Comparison of ENCODE assay signal across 1 cellular context in the genomic region with DNA sequence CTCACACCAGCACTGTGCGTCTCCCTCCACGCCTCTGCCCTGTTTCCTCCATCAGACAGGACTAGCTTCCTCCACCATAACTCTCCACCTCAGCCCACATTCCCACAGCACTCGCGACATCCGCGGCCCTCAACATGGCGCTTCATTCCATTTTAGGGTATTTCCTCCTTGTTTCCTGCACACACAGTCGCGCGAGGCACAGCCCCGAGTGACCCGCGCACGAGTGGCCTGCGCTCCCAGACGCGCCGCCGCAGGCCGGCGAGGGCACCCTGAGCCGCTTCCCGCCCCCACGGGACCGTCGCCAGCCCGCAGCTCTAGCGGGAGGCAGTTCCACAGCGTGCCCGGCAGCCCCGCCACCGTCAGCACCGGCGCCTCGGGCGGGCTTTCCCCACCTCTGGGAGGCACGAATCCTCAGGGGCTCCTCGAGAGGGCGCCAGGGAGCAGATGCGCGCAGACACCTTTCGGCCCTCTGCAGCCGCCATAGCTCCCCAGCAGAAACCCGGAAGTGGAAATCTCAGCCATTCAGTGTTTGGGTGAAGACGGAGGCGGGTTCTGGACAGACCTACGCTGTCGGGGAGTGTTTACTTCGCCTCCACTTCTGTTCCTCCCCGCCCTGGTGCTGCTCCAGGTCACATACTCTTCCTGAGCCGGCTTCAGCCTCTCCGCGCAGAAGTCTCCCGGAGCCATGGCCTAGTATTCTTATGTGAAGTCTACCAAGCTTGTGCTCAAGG.
TF ChIP-seq lines count a peak whose summit lies in the region.

No MANE protein-coding gene starts in this region.

TF ChIP-seq in HepG2, 621 proteins besides CTCF, POLR2A, EP300 and RAD21 (continued from another document and continues in another):
- TF ChIP-seq, protein P1, sequence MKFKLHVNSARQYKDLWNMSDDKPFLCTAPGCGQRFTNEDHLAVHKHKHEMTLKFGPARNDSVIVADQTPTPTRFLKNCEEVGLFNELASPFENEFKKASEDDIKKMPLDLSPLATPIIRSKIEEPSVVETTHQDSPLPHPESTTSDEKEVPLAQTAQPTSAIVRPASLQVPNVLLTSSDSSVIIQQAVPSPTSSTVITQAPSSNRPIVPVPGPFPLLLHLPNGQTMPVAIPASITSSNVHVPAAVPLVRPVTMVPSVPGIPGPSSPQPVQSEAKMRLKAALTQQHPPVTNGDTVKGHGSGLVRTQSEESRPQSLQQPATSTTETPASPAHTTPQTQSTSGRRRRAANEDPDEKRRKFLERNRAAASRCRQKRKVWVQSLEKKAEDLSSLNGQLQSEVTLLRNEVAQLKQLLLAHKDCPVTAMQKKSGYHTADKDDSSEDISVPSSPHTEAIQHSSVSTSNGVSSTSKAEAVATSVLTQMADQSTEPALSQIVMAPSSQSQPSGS (CRISPR knock-in tag; IDR thresholded peaks at IDR 0.05), result peak; percentile 70; the same call in 1 of the 2 replicates
- TF ChIP-seq, protein P2, sequence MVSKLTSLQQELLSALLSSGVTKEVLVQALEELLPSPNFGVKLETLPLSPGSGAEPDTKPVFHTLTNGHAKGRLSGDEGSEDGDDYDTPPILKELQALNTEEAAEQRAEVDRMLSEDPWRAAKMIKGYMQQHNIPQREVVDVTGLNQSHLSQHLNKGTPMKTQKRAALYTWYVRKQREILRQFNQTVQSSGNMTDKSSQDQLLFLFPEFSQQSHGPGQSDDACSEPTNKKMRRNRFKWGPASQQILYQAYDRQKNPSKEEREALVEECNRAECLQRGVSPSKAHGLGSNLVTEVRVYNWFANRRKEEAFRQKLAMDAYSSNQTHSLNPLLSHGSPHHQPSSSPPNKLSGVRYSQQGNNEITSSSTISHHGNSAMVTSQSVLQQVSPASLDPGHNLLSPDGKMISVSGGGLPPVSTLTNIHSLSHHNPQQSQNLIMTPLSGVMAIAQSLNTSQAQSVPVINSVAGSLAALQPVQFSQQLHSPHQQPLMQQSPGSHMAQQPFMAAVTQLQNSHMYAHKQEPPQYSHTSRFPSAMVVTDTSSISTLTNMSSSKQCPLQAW (CRISPR knock-in tag; IDR thresholded peaks at IDR 0.05), result peak; percentile 63
- TF ChIP-seq ZSCAN25 (CRISPR knock-in tag; IDR thresholded peaks at IDR 0.05) (peak; percentile 91), CCDC6 (CRISPR knock-in tag; IDR thresholded peaks at IDR 0.05) (peak; percentile 50; the same call in 1 of the 2 replicates), KLF6 (CRISPR knock-in tag; IDR thresholded peaks at IDR 0.05) (peak; percentile 91), ZNF251 (CRISPR knock-in tag; IDR thresholded peaks at IDR 0.05) (0 out of 2 replicates have a peak, but pooled peaks have one; percentile 69), ZSCAN31 (CRISPR knock-in tag; IDR thresholded peaks at IDR 0.05; ENCODE audit: low read depth) (peak; percentile 93), ZNF224 (CRISPR knock-in tag; IDR thresholded peaks at IDR 0.05) (peak; percentile 86), MAZ (IDR thresholded peaks at IDR 0.05; ENCODE audit: borderline replicate concordance, low read depth, low read length) (0 out of 2 replicates have a peak, but pooled peaks have one; percentile 25), MAZ (CRISPR knock-in tag; IDR thresholded peaks at IDR 0.05; ENCODE audit: low read depth) (peak; percentile 88), PHF8 (CRISPR knock-in tag; IDR thresholded peaks at IDR 0.05) (peak; percentile 93), SIN3B (IDR thresholded peaks at IDR 0.05; ENCODE audit: low read length) (peak; percentile 60; the same call in 1 of the 2 replicates), RFXANK (CRISPR knock-in tag; IDR thresholded peaks at IDR 0.05) (0 out of 2 replicates have a peak, but pooled peaks have one; percentile 62), ZNF792 (CRISPR knock-in tag; IDR thresholded peaks at IDR 0.05) (peak; percentile 90), ZNF350 (CRISPR knock-in tag; IDR thresholded peaks at IDR 0.05; ENCODE audit: borderline replicate concordance, low read depth) (peak; percentile 96), KDM5A (IDR thresholded peaks at IDR 0.05; ENCODE audit: borderline replicate concordance, low read length) (peak; percentile 81; the same call in 1 of the 2 replicates), IKZF4 (CRISPR knock-in tag; IDR thresholded peaks at IDR 0.05; ENCODE audit: borderline replicate concordance, low read depth, not compliant biosample characterization) (peak; percentile 76), KDM5B (CRISPR knock-in tag; IDR thresholded peaks at IDR 0.05; ENCODE audit: borderline replicate concordance) (peak; percentile 95), ZNF337 (CRISPR knock-in tag; IDR thresholded peaks at IDR 0.05; ENCODE audit: borderline replicate concordance, low read depth) (peak; percentile 95; the same call in 1 of the 2 replicates), MEF2D (CRISPR knock-in tag; IDR thresholded peaks at IDR 0.05) (peak; percentile 44; the same call in 1 of the 2 replicates), ZFP1 (CRISPR knock-in tag; IDR thresholded peaks at IDR 0.05) (peak; percentile 89), MED1 (CRISPR knock-in tag; IDR thresholded peaks at IDR 0.05) (peak; percentile 84), ZNF768 (CRISPR knock-in tag; IDR thresholded peaks at IDR 0.05) (peak; percentile 84), EEA1 (CRISPR knock-in tag; IDR thresholded peaks at IDR 0.05; ENCODE audit: borderline replicate concordance) (peak; percentile 79; the same call in 1 of the 2 replicates), NR2F1 (CRISPR knock-in tag; IDR thresholded peaks at IDR 0.05) (peak in 1 of 2 experiments; percentile 39; a peak in 1 of 4 replicates), RARG (CRISPR knock-in tag; IDR thresholded peaks at IDR 0.05; ENCODE audit: low read depth) (peak; percentile 95; the same call in 1 of the 2 replicates), ZNF547 (CRISPR knock-in tag; IDR thresholded peaks at IDR 0.05) (peak; percentile 93), ZNF709 (CRISPR knock-in tag; IDR thresholded peaks at IDR 0.05) (peak; percentile 22; the same call in 1 of the 2 replicates), ZFP82 (CRISPR knock-in tag; IDR thresholded peaks at IDR 0.05; ENCODE audit: borderline replicate concordance) (0 out of 2 replicates have a peak, but pooled peaks have one; percentile 77), STAG1 (CRISPR knock-in tag; IDR thresholded peaks at IDR 0.05) (peak; percentile 36; the same call in 1 of the 2 replicates), YEATS4 (CRISPR knock-in tag; IDR thresholded peaks at IDR 0.05; ENCODE audit: borderline replicate concordance) (peak; percentile 96), CBFB (CRISPR knock-in tag; IDR thresholded peaks at IDR 0.05) (peak; percentile 81; the same call in 1 of the 2 replicates)
- TF ChIP-seq, protein P3, sequence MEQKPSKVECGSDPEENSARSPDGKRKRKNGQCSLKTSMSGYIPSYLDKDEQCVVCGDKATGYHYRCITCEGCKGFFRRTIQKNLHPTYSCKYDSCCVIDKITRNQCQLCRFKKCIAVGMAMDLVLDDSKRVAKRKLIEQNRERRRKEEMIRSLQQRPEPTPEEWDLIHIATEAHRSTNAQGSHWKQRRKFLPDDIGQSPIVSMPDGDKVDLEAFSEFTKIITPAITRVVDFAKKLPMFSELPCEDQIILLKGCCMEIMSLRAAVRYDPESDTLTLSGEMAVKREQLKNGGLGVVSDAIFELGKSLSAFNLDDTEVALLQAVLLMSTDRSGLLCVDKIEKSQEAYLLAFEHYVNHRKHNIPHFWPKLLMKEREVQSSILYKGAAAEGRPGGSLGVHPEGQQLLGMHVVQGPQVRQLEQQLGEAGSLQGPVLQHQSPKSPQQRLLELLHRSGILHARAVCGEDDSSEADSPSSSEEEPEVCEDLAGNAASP (CRISPR knock-in tag; IDR thresholded peaks at IDR 0.05; ENCODE audit: borderline replicate concordance), result peak; percentile 65
- TF ChIP-seq, protein P4, sequence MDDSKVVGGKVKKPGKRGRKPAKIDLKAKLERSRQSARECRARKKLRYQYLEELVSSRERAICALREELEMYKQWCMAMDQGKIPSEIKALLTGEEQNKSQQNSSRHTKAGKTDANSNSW (CRISPR knock-in tag; IDR thresholded peaks at IDR 0.05; ENCODE audit: borderline replicate concordance), result 0 out of 2 replicates have a peak, but pooled peaks have one; percentile 61
- TF ChIP-seq, protein P5, sequence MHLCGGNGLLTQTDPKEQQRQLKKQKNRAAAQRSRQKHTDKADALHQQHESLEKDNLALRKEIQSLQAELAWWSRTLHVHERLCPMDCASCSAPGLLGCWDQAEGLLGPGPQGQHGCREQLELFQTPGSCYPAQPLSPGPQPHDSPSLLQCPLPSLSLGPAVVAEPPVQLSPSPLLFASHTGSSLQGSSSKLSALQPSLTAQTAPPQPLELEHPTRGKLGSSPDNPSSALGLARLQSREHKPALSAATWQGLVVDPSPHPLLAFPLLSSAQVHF (CRISPR knock-in tag; IDR thresholded peaks at IDR 0.05), result peak; percentile 78; the same call in 1 of the 2 replicates
- TF ChIP-seq, protein P6, sequence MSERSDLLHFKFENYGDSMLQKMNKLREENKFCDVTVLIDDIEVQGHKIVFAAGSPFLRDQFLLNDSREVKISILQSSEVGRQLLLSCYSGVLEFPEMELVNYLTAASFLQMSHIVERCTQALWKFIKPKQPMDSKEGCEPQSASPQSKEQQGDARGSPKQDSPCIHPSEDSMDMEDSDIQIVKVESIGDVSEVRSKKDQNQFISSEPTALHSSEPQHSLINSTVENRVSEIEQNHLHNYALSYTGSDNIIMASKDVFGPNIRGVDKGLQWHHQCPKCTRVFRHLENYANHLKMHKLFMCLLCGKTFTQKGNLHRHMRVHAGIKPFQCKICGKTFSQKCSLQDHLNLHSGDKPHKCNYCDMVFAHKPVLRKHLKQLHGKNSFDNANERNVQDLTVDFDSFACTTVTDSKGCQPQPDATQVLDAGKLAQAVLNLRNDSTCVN (CRISPR knock-in tag; IDR thresholded peaks at IDR 0.05; ENCODE audit: borderline replicate concordance), result peak; percentile 82; the same call in 1 of the 2 replicates
- TF ChIP-seq, protein P7, sequence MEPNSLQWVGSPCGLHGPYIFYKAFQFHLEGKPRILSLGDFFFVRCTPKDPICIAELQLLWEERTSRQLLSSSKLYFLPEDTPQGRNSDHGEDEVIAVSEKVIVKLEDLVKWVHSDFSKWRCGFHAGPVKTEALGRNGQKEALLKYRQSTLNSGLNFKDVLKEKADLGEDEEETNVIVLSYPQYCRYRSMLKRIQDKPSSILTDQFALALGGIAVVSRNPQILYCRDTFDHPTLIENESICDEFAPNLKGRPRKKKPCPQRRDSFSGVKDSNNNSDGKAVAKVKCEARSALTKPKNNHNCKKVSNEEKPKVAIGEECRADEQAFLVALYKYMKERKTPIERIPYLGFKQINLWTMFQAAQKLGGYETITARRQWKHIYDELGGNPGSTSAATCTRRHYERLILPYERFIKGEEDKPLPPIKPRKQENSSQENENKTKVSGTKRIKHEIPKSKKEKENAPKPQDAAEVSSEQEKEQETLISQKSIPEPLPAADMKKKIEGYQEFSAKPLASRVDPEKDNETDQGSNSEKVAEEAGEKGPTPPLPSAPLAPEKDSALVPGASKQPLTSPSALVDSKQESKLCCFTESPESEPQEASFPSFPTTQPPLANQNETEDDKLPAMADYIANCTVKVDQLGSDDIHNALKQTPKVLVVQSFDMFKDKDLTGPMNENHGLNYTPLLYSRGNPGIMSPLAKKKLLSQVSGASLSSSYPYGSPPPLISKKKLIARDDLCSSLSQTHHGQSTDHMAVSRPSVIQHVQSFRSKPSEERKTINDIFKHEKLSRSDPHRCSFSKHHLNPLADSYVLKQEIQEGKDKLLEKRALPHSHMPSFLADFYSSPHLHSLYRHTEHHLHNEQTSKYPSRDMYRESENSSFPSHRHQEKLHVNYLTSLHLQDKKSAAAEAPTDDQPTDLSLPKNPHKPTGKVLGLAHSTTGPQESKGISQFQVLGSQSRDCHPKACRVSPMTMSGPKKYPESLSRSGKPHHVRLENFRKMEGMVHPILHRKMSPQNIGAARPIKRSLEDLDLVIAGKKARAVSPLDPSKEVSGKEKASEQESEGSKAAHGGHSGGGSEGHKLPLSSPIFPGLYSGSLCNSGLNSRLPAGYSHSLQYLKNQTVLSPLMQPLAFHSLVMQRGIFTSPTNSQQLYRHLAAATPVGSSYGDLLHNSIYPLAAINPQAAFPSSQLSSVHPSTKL (CRISPR knock-in tag; IDR thresholded peaks at IDR 0.05), result peak; percentile 78
- TF ChIP-seq, protein P8, sequence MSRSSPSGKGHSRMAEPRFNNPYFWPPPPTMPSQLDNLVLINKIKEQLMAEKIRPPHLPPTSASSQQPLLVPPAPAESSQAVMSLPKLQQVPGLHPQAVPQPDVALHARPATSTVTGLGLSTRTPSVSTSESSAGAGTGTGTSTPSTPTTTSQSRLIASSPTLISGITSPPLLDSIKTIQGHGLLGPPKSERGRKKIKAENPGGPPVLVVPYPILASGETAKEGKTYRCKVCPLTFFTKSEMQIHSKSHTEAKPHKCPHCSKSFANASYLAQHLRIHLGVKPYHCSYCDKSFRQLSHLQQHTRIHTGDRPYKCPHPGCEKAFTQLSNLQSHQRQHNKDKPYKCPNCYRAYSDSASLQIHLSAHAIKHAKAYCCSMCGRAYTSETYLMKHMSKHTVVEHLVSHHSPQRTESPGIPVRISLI (CRISPR knock-in tag; IDR thresholded peaks at IDR 0.05; ENCODE audit: borderline replicate concordance), result peak; percentile 69; the same call in 1 of the 2 replicates
- TF ChIP-seq, protein P9, sequence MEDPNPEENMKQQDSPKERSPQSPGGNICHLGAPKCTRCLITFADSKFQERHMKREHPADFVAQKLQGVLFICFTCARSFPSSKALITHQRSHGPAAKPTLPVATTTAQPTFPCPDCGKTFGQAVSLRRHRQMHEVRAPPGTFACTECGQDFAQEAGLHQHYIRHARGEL (CRISPR knock-in tag; IDR thresholded peaks at IDR 0.05), result peak; percentile 90
- TF ChIP-seq, protein P10, sequence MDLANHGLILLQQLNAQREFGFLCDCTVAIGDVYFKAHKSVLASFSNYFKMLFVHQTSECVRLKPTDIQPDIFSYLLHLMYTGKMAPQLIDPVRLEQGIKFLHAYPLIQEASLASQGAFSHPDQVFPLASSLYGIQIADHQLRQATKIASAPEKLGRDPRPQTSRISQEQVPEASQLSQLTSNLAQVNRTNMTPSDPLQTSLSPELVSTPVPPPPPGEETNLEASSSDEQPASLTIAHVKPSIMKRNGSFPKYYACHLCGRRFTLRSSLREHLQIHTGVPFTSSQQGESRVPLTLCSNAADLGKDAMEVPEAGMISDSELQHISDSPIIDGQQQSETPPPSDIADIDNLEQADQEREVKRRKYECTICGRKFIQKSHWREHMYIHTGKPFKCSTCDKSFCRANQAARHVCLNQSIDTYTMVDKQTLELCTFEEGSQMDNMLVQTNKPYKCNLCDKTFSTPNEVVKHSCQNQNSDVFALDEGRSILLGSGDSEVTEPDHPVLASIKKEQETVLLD (CRISPR knock-in tag; IDR thresholded peaks at IDR 0.05; ENCODE audit: low read depth), result peak; percentile 73; the same call in 1 of the 2 replicates
- TF ChIP-seq, protein P11, sequence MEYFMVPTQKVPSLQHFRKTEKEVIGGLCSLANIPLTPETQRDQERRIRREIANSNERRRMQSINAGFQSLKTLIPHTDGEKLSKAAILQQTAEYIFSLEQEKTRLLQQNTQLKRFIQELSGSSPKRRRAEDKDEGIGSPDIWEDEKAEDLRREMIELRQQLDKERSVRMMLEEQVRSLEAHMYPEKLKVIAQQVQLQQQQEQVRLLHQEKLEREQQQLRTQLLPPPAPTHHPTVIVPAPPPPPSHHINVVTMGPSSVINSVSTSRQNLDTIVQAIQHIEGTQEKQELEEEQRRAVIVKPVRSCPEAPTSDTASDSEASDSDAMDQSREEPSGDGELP (IDR thresholded peaks at IDR 0.05; ENCODE audit: borderline replicate concordance, low read depth), result peak; percentile 22; the same call in 1 of the 2 replicates
- TF ChIP-seq, protein P12, sequence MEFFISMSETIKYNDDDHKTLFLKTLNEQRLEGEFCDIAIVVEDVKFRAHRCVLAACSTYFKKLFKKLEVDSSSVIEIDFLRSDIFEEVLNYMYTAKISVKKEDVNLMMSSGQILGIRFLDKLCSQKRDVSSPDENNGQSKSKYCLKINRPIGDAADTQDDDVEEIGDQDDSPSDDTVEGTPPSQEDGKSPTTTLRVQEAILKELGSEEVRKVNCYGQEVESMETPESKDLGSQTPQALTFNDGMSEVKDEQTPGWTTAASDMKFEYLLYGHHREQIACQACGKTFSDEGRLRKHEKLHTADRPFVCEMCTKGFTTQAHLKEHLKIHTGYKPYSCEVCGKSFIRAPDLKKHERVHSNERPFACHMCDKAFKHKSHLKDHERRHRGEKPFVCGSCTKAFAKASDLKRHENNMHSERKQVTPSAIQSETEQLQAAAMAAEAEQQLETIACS (CRISPR knock-in tag; IDR thresholded peaks at IDR 0.05), result 0 out of 2 replicates have a peak, but pooled peaks have one; percentile 55
